Comparison of ENCODE assay signal across 10 cellular contexts in genomic region chr4:112287258-112287873, GRCh38. TPM values are rescaled to one million over a fixed set of nuclear protein-coding genes. Genes with fewer than 3 reads are reported as not detected.
DNase-seq lines count a peak whose midpoint lies in the region; ATAC-seq and TF ChIP-seq lines count a peak whose summit lies in the region.
"Had no signal": no experiment of that assay in that cellular context is flagged by ENCODE, and none has a peak within 500 bp of the region (broad histone marks: within the 10 kb centered on the region; RNA-seq: fewer than 3 reads in every experiment).

No MANE protein-coding gene starts in this region.

- H3K9me3 Mint-ChIP-seq in activated naive CD4-positive, alpha-beta T cell treated with anti-CD3 and anti-CD28 coated beads, Interleukin-2, amount 10 ng/mL, durations not matched to agents 7 days and 5 days: peaks cover 1% of the 10 kb centered on the region
- peaks cover 1% of the 10 kb centered on the region for H3K9me3 Mint-ChIP-seq in activated CD4-positive, alpha-beta memory T cell treated with anti-CD3 and anti-CD28 coated beads for 36 hours

- peak overlapping the region; percentile 27 for H3K4me3 Mint-ChIP-seq in activated naive CD4-positive, alpha-beta T cell treated with anti-CD3 and anti-CD28 coated beads, Interleukin-2, amount 10 ng/mL, durations not matched to agents 7 days and 5 days
- peak overlapping the region; percentile 94 for H3K4me3 Mint-ChIP-seq in activated CD4-positive, alpha-beta memory T cell treated with anti-CD3 and anti-CD28 coated beads for 36 hours

- H3K36me3 ChIP-seq in transverse colon: no peaks in the 10 kb centered on the region
- H3K36me3 ChIP-seq in esophagus squamous epithelium: no peaks in the 10 kb centered on the region
- H3K36me3 ChIP-seq in upper lobe of left lung: no peaks in the 10 kb centered on the region

- TF ChIP-seq POLR2A in transverse colon (IDR thresholded peaks at IDR 0.05) (no peak), esophagus squamous epithelium (IDR thresholded peaks at IDR 0.05) (peak in 1 of 4 donors; percentile 41), upper lobe of left lung (IDR thresholded peaks at IDR 0.05) (no peak)

- no peak for DNase-seq in activated naive CD4-positive, alpha-beta T cell treated with anti-CD3 and anti-CD28 coated beads, Interleukin-2, amount 10 ng/mL, durations not matched to agents 7 days and 5 days
- no peak for DNase-seq in activated naive CD4-positive, alpha-beta T cell (lab: John Stamatoyannopoulos, UW)
- peak; percentile 58 for DNase-seq in activated CD4-positive, alpha-beta memory T cell treated with anti-CD3 and anti-CD28 coated beads for 36 hours
- DNase-seq in transverse colon (peak; percentile 24), esophagus squamous epithelium (lab: John Stamatoyannopoulos, UW) (no peak), upper lobe of left lung (no peak)
- DNase-seq: T1000, testis had no signal

- H3K9me3 ChIP-seq in transverse colon (no peaks in the 10 kb centered on the region), esophagus squamous epithelium (no peaks in the 10 kb centered on the region), upper lobe of left lung (no peaks in the 10 kb centered on the region)
- H3K9me3 ChIP-seq: testis had no signal

- H3K27me3 ChIP-seq in transverse colon (no peaks in the 10 kb centered on the region), esophagus squamous epithelium (no peaks in the 10 kb centered on the region), upper lobe of left lung (no peaks in the 10 kb centered on the region)
- H3K27me3 ChIP-seq: testis had no signal

- in situ Hi-C loops in transverse colon (cut with MboI; ENCODE audit: low pct_ligation_motif_present in 1 of 4, low pct_unique_long_range_greater_than_20kb in 1 of 4, low sequenced_read_pairs in 3 of 4): loop anchor here in 1 of 4 donors (10.0 kb wide), 1 partner anchor 53 kb away; the partner anchor contains the start of gene AP1AR

- peak overlapping the region; percentile 90 for H3K27ac Mint-ChIP-seq in activated naive CD4-positive, alpha-beta T cell treated with anti-CD3 and anti-CD28 coated beads, Interleukin-2, amount 10 ng/mL, durations not matched to agents 7 days and 5 days
- H3K27ac Mint-ChIP-seq in activated CD4-positive, alpha-beta memory T cell treated with anti-CD3 and anti-CD28 coated beads for 36 hours: peak overlapping the region; percentile 97

- 72 to 77% methylated on average over 4 to 7 of the region's 7 CpGs for WGBS in transverse colon (ENCODE audit: low coverage in 1 of 2), 2 donors
- WGBS in esophagus squamous epithelium, 2 donors: 69 to 88% methylated on average over 7 of the region's 7 CpGs
- WGBS in upper lobe of left lung, 2 donors: 89 to 92% methylated on average over 7 of the region's 7 CpGs

- CTCF ChIA-PET in activated naive CD4-positive, alpha-beta T cell treated with anti-CD3 and anti-CD28 coated beads, Interleukin-2, amount 10 ng/mL, durations not matched to agents 7 days and 5 days (lab: Charles Lee): interaction anchor here (1.0 to 3.2 kb wide), 2 partner anchors 9 to 34 kb away, joined by 3 to 14 read pairs; no protein-coding TSS in a partner anchor
- CTCF ChIA-PET in activated CD4-positive, alpha-beta memory T cell treated with anti-CD3 and anti-CD28 coated beads for 36 hours (lab: Charles Lee): interaction anchor here (0.7 to 2.1 kb wide), 4 partner anchors 16 to 237 kb away, joined by 3 to 9 read pairs (median 6); partner anchors contain the start of gene AP1AR

- H3K27ac ChIP-seq in transverse colon (peak overlapping the region; percentile 17 to 88 (median 57)), esophagus squamous epithelium (peak overlapping the region in 2 of 4 donors; percentile 8 to 51), upper lobe of left lung (peak overlapping the region in 2 of 4 donors; percentile 45 to 89)
- H3K27ac ChIP-seq: testis had no signal

- no peak for TF ChIP-seq CTCF in transverse colon (IDR thresholded peaks at IDR 0.05)
- no peak for TF ChIP-seq CTCF in esophagus squamous epithelium (IDR thresholded peaks at IDR 0.05)
- TF ChIP-seq CTCF in upper lobe of left lung (IDR thresholded peaks at IDR 0.05): no peak

- peaks cover 57% of the 10 kb centered on the region for H3K4me1 Mint-ChIP-seq in activated naive CD4-positive, alpha-beta T cell treated with anti-CD3 and anti-CD28 coated beads, Interleukin-2, amount 10 ng/mL, durations not matched to agents 7 days and 5 days
- H3K4me1 Mint-ChIP-seq in activated CD4-positive, alpha-beta memory T cell treated with anti-CD3 and anti-CD28 coated beads for 36 hours (ENCODE audit: low read depth): peaks cover 52% of the 10 kb centered on the region

- POLR2A ChIA-PET in activated CD4-positive, alpha-beta memory T cell treated with anti-CD3 and anti-CD28 coated beads for 36 hours (lab: Charles Lee): interaction anchor here (1.2 to 2.4 kb wide), 6 partner anchors 9 to 229 kb away, joined by 3 to 12 read pairs (median 5); partner anchors contain the start of genes ALPK1 and NEUROG2

- H3K4me1 ChIP-seq in transverse colon (peaks cover 8 to 20% (median 14%) of the 10 kb centered on the region in 4 donors), esophagus squamous epithelium (peaks cover 5 to 34% (median 17%) of the 10 kb centered on the region in 3 donors), upper lobe of left lung (peaks cover 16 to 38% (median 23%) of the 10 kb centered on the region in 4 donors)
- H3K4me1 ChIP-seq: testis had no signal

- ATAC-seq in HG02840 (IDR thresholded peaks at IDR 0.05; ENCODE audit: low FRiP score, unreplicated experiment) (peak; percentile 6), SK-N-SH treated with all-trans-retinoic acid at 6 μM for 48 hours (no peak), upper lobe of left lung (ENCODE audit: low FRiP score in 2 of 2) (no peak)

- peaks cover 20% of the 10 kb centered on the region for H3K36me3 Mint-ChIP-seq in activated naive CD4-positive, alpha-beta T cell treated with anti-CD3 and anti-CD28 coated beads, Interleukin-2, amount 10 ng/mL, durations not matched to agents 7 days and 5 days
- H3K36me3 Mint-ChIP-seq in activated CD4-positive, alpha-beta memory T cell treated with anti-CD3 and anti-CD28 coated beads for 36 hours: peaks cover 23% of the 10 kb centered on the region

- intact Hi-C loops in activated CD4-positive, alpha-beta memory T cell treated with anti-CD3 and anti-CD28 coated beads for 36 hours (cut with micrococcal nuclease): loop anchor here (2.0 to 10.0 kb wide), 5 partner anchors 141 to 1477 kb away; partner anchors contain the start of genes CAMK2D, LARP7 and ZGRF1
- intact Hi-C loops in transverse colon (cut with DNase I; ENCODE audit: low total_unique reads): no loop called here
- intact Hi-C loops in esophagus squamous epithelium (cut with DNase I): no loop called here

- TF ChIP-seq EP300 in transverse colon (IDR thresholded peaks at IDR 0.05; ENCODE audit: low read depth) (no peak), upper lobe of left lung (IDR thresholded peaks at IDR 0.05) (no peak)

- H3K4me3 ChIP-seq in transverse colon: no peak overlapping the region
- peak overlapping the region in 1 of 4 donors; percentile 22 for H3K4me3 ChIP-seq in esophagus squamous epithelium
- no peak overlapping the region for H3K4me3 ChIP-seq in upper lobe of left lung

- no peaks in the 10 kb centered on the region for H3K27me3 Mint-ChIP-seq in activated naive CD4-positive, alpha-beta T cell treated with anti-CD3 and anti-CD28 coated beads, Interleukin-2, amount 10 ng/mL, durations not matched to agents 7 days and 5 days
- H3K27me3 Mint-ChIP-seq in activated CD4-positive, alpha-beta memory T cell treated with anti-CD3 and anti-CD28 coated beads for 36 hours: no peaks in the 10 kb centered on the region

TF ChIP-seq in SK-N-SH treated with all-trans-retinoic acid at 6 μM for 48 hours, 23 proteins besides CTCF, POLR2A, EP300 and RAD21 (continues in another document):
- TF ChIP-seq ZFP3 (CRISPR knock-in tag; IDR thresholded peaks at IDR 0.05) (no peak), ARNTL (CRISPR knock-in tag; IDR thresholded peaks at IDR 0.05; ENCODE audit: borderline replicate concordance, low read depth) (no peak), ZC3H10 (CRISPR knock-in tag; IDR thresholded peaks at IDR 0.05) (no peak), ZNF565 (CRISPR knock-in tag; conservative IDR thresholded peaks at IDR 0.05; ENCODE audit: low read depth) (no peak), ZFP30 (CRISPR knock-in tag; IDR thresholded peaks at IDR 0.05) (no peak), GLIS3 (CRISPR knock-in tag; IDR thresholded peaks at IDR 0.05) (no peak), BACH2 (CRISPR knock-in tag; IDR thresholded peaks at IDR 0.05; ENCODE audit: borderline replicate concordance) (no peak), CSDC2 (CRISPR knock-in tag; IDR thresholded peaks at IDR 0.05) (no peak), TOX (CRISPR knock-in tag; IDR thresholded peaks at IDR 0.05; ENCODE audit: borderline replicate concordance) (no peak)
- TF ChIP-seq, protein P1, sequence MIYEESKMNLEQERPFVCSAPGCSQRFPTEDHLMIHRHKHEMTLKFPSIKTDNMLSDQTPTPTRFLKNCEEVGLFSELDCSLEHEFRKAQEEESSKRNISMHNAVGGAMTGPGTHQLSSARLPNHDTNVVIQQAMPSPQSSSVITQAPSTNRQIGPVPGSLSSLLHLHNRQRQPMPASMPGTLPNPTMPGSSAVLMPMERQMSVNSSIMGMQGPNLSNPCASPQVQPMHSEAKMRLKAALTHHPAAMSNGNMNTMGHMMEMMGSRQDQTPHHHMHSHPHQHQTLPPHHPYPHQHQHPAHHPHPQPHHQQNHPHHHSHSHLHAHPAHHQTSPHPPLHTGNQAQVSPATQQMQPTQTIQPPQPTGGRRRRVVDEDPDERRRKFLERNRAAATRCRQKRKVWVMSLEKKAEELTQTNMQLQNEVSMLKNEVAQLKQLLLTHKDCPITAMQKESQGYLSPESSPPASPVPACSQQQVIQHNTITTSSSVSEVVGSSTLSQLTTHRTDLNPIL (CRISPR knock-in tag; IDR thresholded peaks at IDR 0.05; ENCODE audit: low read depth): no peak

RNA-seq across cellular contexts. Expression of gene TIFA, which starts 1.7 kb away (rescaled TPM):
- 10 to 100 TPM; 55.8 to 56.6 TPM for total RNA-seq in activated CD4-positive, alpha-beta memory T cell treated with anti-CD3 and anti-CD28 coated beads for 36 hours
- total RNA-seq in transverse colon: 1 to 10 TPM in 2 of 4 donors, under 1 TPM in 2; 0.37 to 5.9 (median 1.0) TPM
- total RNA-seq in esophagus squamous epithelium: 10 to 100 TPM in 2 of 4 donors, 1 to 10 TPM in 2; 7.6 to 15.7 (median 10.4) TPM
- total RNA-seq in upper lobe of left lung: 10 to 100 TPM in 1 of 6 donors, 1 to 10 TPM in 5; 1.3 to 14.5 (median 7.6) TPM

RNA-seq across cellular contexts. Expression of gene ALPK1, which starts 9.8 kb away (rescaled TPM):
- 10 to 100 TPM; 21.5 to 22.9 TPM for total RNA-seq in activated CD4-positive, alpha-beta memory T cell treated with anti-CD3 and anti-CD28 coated beads for 36 hours
- 10 to 100 TPM; 15.5 to 45.1 (median 27.4) TPM for total RNA-seq in transverse colon
- 10 to 100 TPM; 12.6 to 19.5 (median 12.8) TPM for total RNA-seq in esophagus squamous epithelium
- 10 to 100 TPM; 22.7 to 68.0 (median 35.6) TPM for total RNA-seq in upper lobe of left lung

RNA-seq across cellular contexts. Expression of gene AP1AR, which starts 55.8 kb away (rescaled TPM):
- total RNA-seq in activated CD4-positive, alpha-beta memory T cell treated with anti-CD3 and anti-CD28 coated beads for 36 hours: 10 to 100 TPM; 15.4 to 19.1 TPM
- total RNA-seq in transverse colon (10 to 100 TPM in 3 of 4 donors, 1 to 10 TPM in 1; 9.8 to 41.8 (median 38.7) TPM), esophagus squamous epithelium (10 to 100 TPM in 3 of 4 donors, 1 to 10 TPM in 1; 9.6 to 25.1 (median 20.5) TPM), upper lobe of left lung (10 to 100 TPM; 21.9 to 25.1 (median 24.1) TPM)

Comparison
In these comparisons a context has a peak if more than half of its experiments do, and no peak if none do; other contexts are left out.
1. DNase-seq: peak in activated CD4-positive, alpha-beta memory T cell treated with anti-CD3 and anti-CD28 coated beads for 36 hours (single experiment) and transverse colon (single experiment); none in activated naive CD4-positive, alpha-beta T cell treated with anti-CD3 and anti-CD28 coated beads, Interleukin-2, amount 10 ng/mL, durations not matched to agents 7 days and 5 days (single experiment), activated naive CD4-positive, alpha-beta T cell (0 of 4), esophagus squamous epithelium (single experiment) and upper lobe of left lung (0 of 2).